Comparison of ENCODE assay signal across 17 cellular contexts in the genomic region with DNA sequence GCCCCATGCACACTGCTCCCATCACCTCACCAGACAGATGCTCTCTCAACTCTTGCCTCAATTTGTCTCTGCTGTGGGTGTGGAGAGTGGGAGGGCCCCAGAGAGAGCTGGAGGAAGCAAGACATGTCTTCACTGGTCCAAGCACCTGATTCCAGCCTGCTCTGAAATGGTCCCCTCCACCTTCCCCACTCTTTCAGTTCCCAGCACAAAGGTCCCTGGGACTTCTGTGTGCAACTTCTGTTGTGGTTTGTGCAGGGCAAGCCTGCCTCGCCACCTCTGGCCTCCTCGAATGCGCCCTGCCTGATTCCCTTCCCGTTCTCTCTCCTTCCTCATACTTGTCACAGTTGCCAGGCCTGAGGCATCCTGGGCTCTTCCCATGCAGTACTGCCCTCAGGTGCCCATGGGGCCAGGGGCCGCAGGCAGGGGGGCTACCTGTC.
A peak's percentile ranks its signal among the peaks of the same experiment; 100 is the strongest.
DNase-seq lines count a peak whose midpoint lies in the region; ATAC-seq and TF ChIP-seq lines count a peak whose summit lies in the region.
"Had no signal": no experiment of that assay in that cellular context is flagged by ENCODE, and none has a peak within 500 bp of the region (broad histone marks: within the 10 kb centered on the region; RNA-seq: fewer than 3 reads in every experiment).

No MANE protein-coding gene starts in this region.

- no peak overlapping the region for H3K4me3 Mint-ChIP-seq in Caco-2 (ENCODE audit: unreplicated experiment)
- H3K4me3 Mint-ChIP-seq in activated naive CD4-positive, alpha-beta T cell treated with anti-CD3 and anti-CD28 coated beads for 36 hours = no peak overlapping the region
- H3K4me3 Mint-ChIP-seq: natural killer cell treated with Interleukin-12 subunit alpha and Interleukin-12 subunit beta and Interleukin-15 and Interleukin-18, amount 100 ng/mL, for 72 hours had no signal

- peak overlapping the region; percentile 85 for H3K27ac ChIP-seq in RWPE1
- H3K27ac ChIP-seq in sigmoid colon = peak overlapping the region; percentile 86 to 94 (median 88)
- H3K27ac ChIP-seq: prostate gland had no signal

- H3K9me3 Mint-ChIP-seq in Caco-2 (ENCODE audit: unreplicated experiment) = no peaks in the 10 kb centered on the region
- H3K9me3 Mint-ChIP-seq in activated naive CD4-positive, alpha-beta T cell treated with anti-CD3 and anti-CD28 coated beads for 36 hours = no peaks in the 10 kb centered on the region
- H3K9me3 Mint-ChIP-seq: natural killer cell treated with Interleukin-12 subunit alpha and Interleukin-12 subunit beta and Interleukin-15 and Interleukin-18, amount 100 ng/mL, for 72 hours had no signal

- CTCF ChIA-PET in Caco-2 (lab: Charles Lee) (no interaction called here), RWPE1 (lab: Yijun Ruan, JAX) (interaction anchor here (0.6 to 2.7 kb wide), 4 partner anchors 9 to 127 kb away, joined by 3 to 16 read pairs (median 3); no protein-coding TSS in a partner anchor)
- CTCF ChIA-PET in activated naive CD4-positive, alpha-beta T cell treated with anti-CD3 and anti-CD28 coated beads for 36 hours (lab: Charles Lee) = no interaction called here

- POLR2A ChIA-PET in Caco-2 (lab: Charles Lee) (no interaction called here), RWPE1 (lab: Yijun Ruan, JAX; ENCODE audit: low non-redundant PET) (no interaction called here)

- no peaks in the 10 kb centered on the region for H3K27me3 ChIP-seq in Caco-2 (replicated peaks; ENCODE audit: control insufficient read depth, insufficient read depth, low read length)
- H3K27me3 ChIP-seq in sigmoid colon = no peaks in the 10 kb centered on the region

- TF ChIP-seq CTCF in Caco-2 (IDR thresholded peaks at IDR 0.05; ENCODE audit: insufficient read depth in 1 of 2, low read depth in 1 of 2, low read length in 1 of 2, severe bottlenecking in 1 of 2, unreplicated experiment in 1 of 2) (no peak), RWPE1 (conservative IDR thresholded peaks at IDR 0.05; ENCODE audit: low read depth) (no peak), sigmoid colon (IDR thresholded peaks at IDR 0.05) (no peak)

- BruUV-seq in Caco-2 (replicated peaks; lab: Mats Ljungman, UMichigan) = no TSS peak

- H3K27ac Mint-ChIP-seq in Caco-2 (ENCODE audit: unreplicated experiment) = peak overlapping the region; percentile 88
- no peak overlapping the region for H3K27ac Mint-ChIP-seq in activated naive CD4-positive, alpha-beta T cell treated with anti-CD3 and anti-CD28 coated beads for 36 hours
- H3K27ac Mint-ChIP-seq: IgD-negative memory B cell; natural killer cell treated with Interleukin-12 subunit alpha and Interleukin-12 subunit beta and Interleukin-15 and Interleukin-18, amount 100 ng/mL, for 72 hours had no signal

- H3K4me1 ChIP-seq in Caco-2 = peaks cover 21% of the 10 kb centered on the region
- peaks cover 0 to 53% (median 47%) of the 10 kb centered on the region in 4 donors for H3K4me1 ChIP-seq in sigmoid colon
- H3K4me1 ChIP-seq: prostate gland had no signal

- TF ChIP-seq POLR2A in sigmoid colon (IDR thresholded peaks at IDR 0.05) = no peak

- intact Hi-C loops in Caco-2 (cut with micrococcal nuclease; ENCODE audit: unreplicated experiment) (no loop called here), sigmoid colon (cut with DNase I) (no loop called here), posterior vena cava (cut with DNase I) (loop anchor here in 1 of 2 donors (10.0 kb wide), 1 partner anchor 96 kb away; no protein-coding TSS in a partner anchor)
- intact Hi-C loops in activated naive CD4-positive, alpha-beta T cell treated with anti-CD3 and anti-CD28 coated beads for 36 hours (cut with micrococcal nuclease) = no loop called here

- 87 to 88% methylated on average over 5 of the region's 5 CpGs for WGBS in sigmoid colon, 2 donors

- H3K4me1 Mint-ChIP-seq in Caco-2 (ENCODE audit: low read depth, unreplicated experiment) = peaks cover 20% of the 10 kb centered on the region
- H3K4me1 Mint-ChIP-seq in activated naive CD4-positive, alpha-beta T cell treated with anti-CD3 and anti-CD28 coated beads for 36 hours (ENCODE audit: low read depth) = no peaks in the 10 kb centered on the region

- peak; percentile 33 for ATAC-seq in esophagus mucosa
- ATAC-seq: GM12878 had no signal

- TF ChIP-seq EP300 in sigmoid colon (IDR thresholded peaks at IDR 0.05) = no peak

- H3K9me3 ChIP-seq in Caco-2 (no peaks in the 10 kb centered on the region), sigmoid colon (no peaks in the 10 kb centered on the region)
- H3K9me3 ChIP-seq: prostate gland had no signal

- H3K36me3 ChIP-seq in Caco-2 (ENCODE audit: control insufficient read depth, insufficient read depth, low read length) (no peaks in the 10 kb centered on the region), sigmoid colon (no peaks in the 10 kb centered on the region)
- H3K36me3 ChIP-seq: prostate gland had no signal

- DNase-seq in Caco-2 (no peak), RWPE1 (ENCODE audit: low spot score) (no peak), sigmoid colon (no peak), posterior vena cava (ENCODE audit: low spot score) (no peak), Kasumi-1 (lab: John Stamatoyannopoulos, UW) (no peak)
- DNase-seq in activated naive CD4-positive, alpha-beta T cell treated with anti-CD3 and anti-CD28 coated beads for 36 hours = no peak
- DNase-seq: activated CD4-positive, alpha-beta T cell treated with anti-CD3 and anti-CD28 coated beads for 1 hour; amygdala; NCI-H2081; NCI-H510A treated with DMSO at 0.1 percent for 48 hours; SIG-M5; T-helper 9 cell had no signal

- peaks cover 4% of the 10 kb centered on the region for H3K36me3 Mint-ChIP-seq in Caco-2 (ENCODE audit: insufficient read depth, unreplicated experiment)
- no peaks in the 10 kb centered on the region for H3K36me3 Mint-ChIP-seq in activated naive CD4-positive, alpha-beta T cell treated with anti-CD3 and anti-CD28 coated beads for 36 hours (ENCODE audit: low read depth)
- H3K36me3 Mint-ChIP-seq: IgD-negative memory B cell; natural killer cell treated with Interleukin-12 subunit alpha and Interleukin-12 subunit beta and Interleukin-15 and Interleukin-18, amount 100 ng/mL, for 72 hours had no signal

- H3K4me3 ChIP-seq in Caco-2 (ENCODE audit: low read depth, low read length) (no peak overlapping the region), sigmoid colon (no peak overlapping the region)
- H3K4me3 ChIP-seq: GM12878, prostate gland had no signal

- no peaks in the 10 kb centered on the region for H3K27me3 Mint-ChIP-seq in Caco-2 (ENCODE audit: insufficient read depth, unreplicated experiment)
- no peaks in the 10 kb centered on the region for H3K27me3 Mint-ChIP-seq in activated naive CD4-positive, alpha-beta T cell treated with anti-CD3 and anti-CD28 coated beads for 36 hours (ENCODE audit: low read depth)
- H3K27me3 Mint-ChIP-seq: IgD-negative memory B cell; natural killer cell treated with Interleukin-12 subunit alpha and Interleukin-12 subunit beta and Interleukin-15 and Interleukin-18, amount 100 ng/mL, for 72 hours had no signal
